In genomic region chr11:72422414-72422813, GRCh38 we compare ENCODE assay signal across 18 cellular contexts.
"Had no signal": no experiment of that assay in that cellular context is flagged by ENCODE, and none has a peak within 500 bp of the region (broad histone marks: within the 10 kb centered on the region; RNA-seq: fewer than 3 reads in every experiment).

No MANE protein-coding gene starts in this region.

- H3K27ac ChIP-seq: foreskin keratinocyte, heart left ventricle, left lung, psoas muscle, upper lobe of right lung, VCaP had no signal

- H3K4me3 Mint-ChIP-seq: activated CD8-positive, alpha-beta T cell treated with anti-CD3 and anti-CD28 coated beads for 36 hours; activated T-cell treated with anti-CD3 and anti-CD28 coated beads, Interleukin-2, amount 50 U/mL, for 72 hours; memory B cell; natural killer cell had no signal

- DNase-seq: activated CD8-positive, alpha-beta memory T cell treated with anti-CD3 and anti-CD28 coated beads, Interleukin-2, amount 50 U/mL, for 4 hours; activated CD8-positive, alpha-beta T cell treated with anti-CD3 and anti-CD28 coated beads for 36 hours; activated gamma-delta T cell treated with Interleukin-2 at 50 U/mL for 16 hours; activated T-cell treated with anti-CD3 and anti-CD28 coated beads, Interleukin-2, amount 50 U/mL, for 72 hours; aorta; foreskin keratinocyte; heart left ventricle; left lung; natural killer cell; nucleus accumbens; psoas muscle; stimulated activated CD4-positive, alpha-beta T cell treated with anti-CD3 and anti-CD28 coated beads, Interleukin-12 subunit alpha, Interleukin-12 subunit beta, amount 100 ng/mL, for 4 hours; stimulated activated naive CD4-positive, alpha-beta T cell; T-helper 9 cell; upper lobe of right lung had no signal

- H3K9me3 ChIP-seq: heart left ventricle, left lung, psoas muscle, upper lobe of right lung had no signal

- H3K27ac Mint-ChIP-seq: activated CD8-positive, alpha-beta T cell treated with anti-CD3 and anti-CD28 coated beads for 36 hours; memory B cell; natural killer cell had no signal

- H3K4me3 ChIP-seq: heart left ventricle, left lung, psoas muscle, upper lobe of right lung had no signal

- H3K27me3 Mint-ChIP-seq: activated CD8-positive, alpha-beta T cell treated with anti-CD3 and anti-CD28 coated beads for 36 hours; memory B cell had no signal

- H3K27me3 ChIP-seq: foreskin keratinocyte, heart left ventricle, left lung, upper lobe of right lung had no signal

- H3K9me3 Mint-ChIP-seq: activated CD8-positive, alpha-beta T cell treated with anti-CD3 and anti-CD28 coated beads for 36 hours; activated T-cell treated with anti-CD3 and anti-CD28 coated beads, Interleukin-2, amount 50 U/mL, for 72 hours; memory B cell; natural killer cell had no signal

- ATAC-seq: activated CD8-positive, alpha-beta T cell treated with anti-CD3 and anti-CD28 coated beads for 36 hours; activated T-cell treated with anti-CD3 and anti-CD28 coated beads, Interleukin-2, amount 50 U/mL, for 72 hours; esophagus mucosa; foreskin keratinocyte; heart left ventricle; left lung; natural killer cell; psoas muscle; upper lobe of right lung had no signal

- H3K4me1 ChIP-seq: foreskin keratinocyte, upper lobe of right lung had no signal
